8 cellular contexts compared by ENCODE assay signal in the genomic region with DNA sequence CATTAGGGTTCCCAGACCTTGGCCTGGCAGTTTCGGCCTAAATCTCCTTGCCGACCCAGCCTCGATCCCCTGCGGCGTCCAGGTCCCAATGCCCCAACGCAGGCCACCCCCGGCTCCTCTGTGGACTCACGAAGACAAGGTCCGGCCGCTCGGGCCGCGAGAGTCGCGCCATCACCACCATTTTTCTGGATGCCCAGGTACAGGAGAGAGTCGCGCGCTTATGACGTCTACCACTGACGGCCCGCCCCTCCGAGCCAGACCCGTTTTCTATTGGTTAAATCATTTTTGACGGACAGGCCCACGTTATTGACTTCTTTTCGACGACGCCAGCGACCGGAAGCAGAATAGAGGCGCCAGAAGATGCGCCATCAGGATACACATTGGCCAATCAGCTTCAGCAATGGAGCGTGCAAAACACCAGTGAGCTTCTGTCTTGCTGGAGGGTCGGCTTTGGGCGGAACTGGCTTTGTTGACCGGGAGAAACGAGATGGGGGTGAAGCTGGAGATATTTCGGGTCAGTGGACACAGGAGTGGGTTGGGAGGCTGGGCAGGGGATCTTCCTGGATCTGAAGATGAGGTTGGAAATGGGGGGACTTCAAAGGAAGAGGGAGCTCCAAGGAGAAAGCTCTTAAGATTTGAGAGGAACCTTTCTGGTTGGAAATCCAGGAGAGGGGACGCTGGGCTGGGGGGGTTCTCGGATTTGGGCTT. TPM values are rescaled to one million over a fixed set of nuclear protein-coding genes. Genes with fewer than 3 reads are reported as not detected.
DNase-seq lines count a peak whose midpoint lies in the region; ATAC-seq and TF ChIP-seq lines count a peak whose summit lies in the region.

A gene with protein sequence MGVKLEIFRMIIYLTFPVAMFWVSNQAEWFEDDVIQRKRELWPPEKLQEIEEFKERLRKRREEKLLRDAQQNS (plus strand): TSS at position 447 of the 708 bp plus-strand sequence. CDS start 41 bp downstream, at position 488.
A gene (minus strand): TSS at position 199 of the 708 bp plus-strand sequence. CDS start 18 bp downstream, at position 181.

- peak; percentile 96 for ATAC-seq in natural killer cell

- TF ChIP-seq CTCF in natural killer cell (IDR thresholded peaks at IDR 0.05): no peak

- H3K4me3 Mint-ChIP-seq in natural killer cell: peak within 1 kb of the TSS; percentile 100

- intact Hi-C loops in natural killer cell (cut with micrococcal nuclease): loop anchor here (10.0 kb wide), 1 partner anchor 55 kb away; a partner anchor contains a TSS

- H3K9me3 Mint-ChIP-seq in natural killer cell: no peaks in the 10 kb centered on the region

- H3K27ac Mint-ChIP-seq in natural killer cell: peak within 1 kb of the TSS; percentile 99

- H3K36me3 Mint-ChIP-seq in natural killer cell: no peaks in the 10 kb centered on the region

- peak; percentile 99 for DNase-seq in EH (ENCODE audit: low read depth)
- peak; percentile 99 for DNase-seq in H4 (ENCODE audit: low spot score)
- peak; percentile 98 for DNase-seq in M059J (ENCODE audit: low read depth)
- peak; percentile 97 to 98 for DNase-seq in SHP77 (lab: John Stamatoyannopoulos, UW)
- peak; percentile 92 for DNase-seq in activated effector memory CD4-positive, alpha-beta T cell treated with Interleukin-2 at 50 U/mL for 16 hours
- peak; percentile 99 for DNase-seq in fibroblast of peridontal ligament (ENCODE audit: extremely low read depth)
- peak; percentile 94 for DNase-seq in natural killer cell
- DNase-seq in stimulated activated naive CD4-positive, alpha-beta T cell treated with Interleukin-2 at 50 U/mL for 16 hours (lab: John Stamatoyannopoulos, UW): peak; percentile 93

- no peaks in the 10 kb centered on the region for H3K27me3 Mint-ChIP-seq in natural killer cell (ENCODE audit: low read depth in 2 of 2)

- H3K4me1 Mint-ChIP-seq in natural killer cell: peaks cover 29 to 58% of the 10 kb centered on the region in 2 donors

RNA-seq across cellular contexts. Expression of the first gene that starts in this region (rescaled TPM):
- total RNA-seq in H4 (2014; rRNA removed; shearing (Covaris generic)): 65.7 and 67.1 TPM in 2 replicates
- 54.8 and 67.8 TPM in 2 replicates for total RNA-seq in M059J (2014; rRNA removed; shearing (Covaris generic))
- total RNA-seq in natural killer cell: 100 to 1,000 TPM in 2 of 3 donors, 10 to 100 TPM in 1; 92.0 to 139 (median 106) TPM

RNA-seq across cellular contexts. Expression of the second gene that starts in this region (rescaled TPM):
- 25.0 and 26.7 TPM in 2 replicates for total RNA-seq in H4 (2014; rRNA removed; shearing (Covaris generic))
- 26.0 and 38.5 TPM in 2 replicates for total RNA-seq in M059J (2014; rRNA removed; shearing (Covaris generic))
- 10 to 100 TPM; 60.2 to 70.8 (median 67.7) TPM for total RNA-seq in natural killer cell

Comparison
In these comparisons a context has a peak if more than half of its experiments do, and no peak if none do; other contexts are left out.
1. Peak in every context shown above with its lines: DNase-seq and ATAC-seq.